ENCODE assay signal across 9 cellular contexts in genomic region chr5:64594601-64595518, GRCh38.
DNase-seq lines count a peak whose midpoint lies in the region; ATAC-seq and TF ChIP-seq lines count a peak whose summit lies in the region.
"Had no signal": no experiment of that assay in that cellular context is flagged by ENCODE, and none has a peak within 500 bp of the region (broad histone marks: within the 10 kb centered on the region; RNA-seq: fewer than 3 reads in every experiment).

No MANE protein-coding gene starts in this region.

- H2BK120ac ChIP-seq in mesendoderm (ENCODE audit: low read depth, low read length), result no peak overlapping the region

- no peaks in the 10 kb centered on the region for H3K36me3 Mint-ChIP-seq in activated naive CD4-positive, alpha-beta T cell treated with anti-CD3 and anti-CD28 coated beads, Interleukin-2, amount 50 U/mL, for 72 hours

- peak overlapping the region; percentile 2 for H3K27ac ChIP-seq in cingulate gyrus (ENCODE audit: low read depth, low read length)
- no peak overlapping the region for H3K27ac ChIP-seq in mesendoderm (ENCODE audit: low read depth, low read length)

- H3K79me2 ChIP-seq in mesendoderm (ENCODE audit: control insufficient read depth, insufficient read depth, low read length), result no peaks in the 10 kb centered on the region

- H3K4me3 ChIP-seq in mesendoderm (ENCODE audit: low read length), result no peak overlapping the region

- H3K36me3 ChIP-seq in mesendoderm (ENCODE audit: control insufficient read depth, insufficient read depth, low read length), result no peaks in the 10 kb centered on the region

- no peak overlapping the region for H4K8ac ChIP-seq in mesendoderm (ENCODE audit: low read depth, low read length)

- H3K4me2 ChIP-seq in mesendoderm (ENCODE audit: low read length), result no peak overlapping the region

- H3K4me1 ChIP-seq in mesendoderm (ENCODE audit: control insufficient read depth, low read depth, low read length), result peaks cover 4% of the 10 kb centered on the region

- H3K27me3 ChIP-seq in mesendoderm (ENCODE audit: insufficient read depth, low read length, poor library complexity), result no peaks in the 10 kb centered on the region

- H2BK5ac ChIP-seq in mesendoderm (ENCODE audit: low read length), result no peak overlapping the region

- H3K9ac ChIP-seq in mesendoderm (ENCODE audit: low read length), result no peak overlapping the region

- H4K5ac ChIP-seq in mesendoderm (ENCODE audit: low read length), result no peak overlapping the region

- ATAC-seq in HG02759 (IDR thresholded peaks at IDR 0.05; ENCODE audit: unreplicated experiment), result no peak
- ATAC-seq in activated naive CD4-positive, alpha-beta T cell treated with anti-CD3 and anti-CD28 coated beads, Interleukin-2, amount 50 U/mL, for 72 hours, result no peak

- peak; percentile 15 for DNase-seq in DMS114 treated with DMSO at 0.1 percent for 48 hours (lab: John Stamatoyannopoulos, UW; ENCODE audit: unreplicated experiment)
- DNase-seq in mesendoderm, result peak; percentile 73
- no peak for DNase-seq in HCEC 1CT
- no peak for DNase-seq in activated naive CD4-positive, alpha-beta T cell treated with anti-CD3 and anti-CD28 coated beads, Interleukin-2, amount 50 U/mL, for 72 hours (ENCODE audit: low spot score in 2 of 2)
- DNase-seq in 8988T, result no peak
- DNase-seq: amniotic stem cell had no signal

- H3K4ac ChIP-seq in mesendoderm (ENCODE audit: low read depth, low read length), result no peak overlapping the region

- no peak overlapping the region for H3K18ac ChIP-seq in mesendoderm (ENCODE audit: low read length)

- WGBS in mesendoderm (ENCODE audit: extremely low coverage, insufficient coverage, low lambda C conversion rate), result no CpG with 5 or more reads among the region's 5 CpGs

- no peak overlapping the region for H3K27ac Mint-ChIP-seq in activated naive CD4-positive, alpha-beta T cell treated with anti-CD3 and anti-CD28 coated beads, Interleukin-2, amount 50 U/mL, for 72 hours

- peak; percentile 25; the same call in 1 of the 2 replicates for TF ChIP-seq CTCF in LNCAP (IDR thresholded peaks at IDR 0.05)

- no peaks in the 10 kb centered on the region for H3K79me1 ChIP-seq in mesendoderm (ENCODE audit: low read length)

- H2AK5ac ChIP-seq in mesendoderm (ENCODE audit: low read length), result no peak overlapping the region

- H3K23ac ChIP-seq in mesendoderm (ENCODE audit: low read length), result no peak overlapping the region

- peak overlapping the region; percentile 0 for H3K56ac ChIP-seq in mesendoderm (ENCODE audit: low read length)

- no peaks in the 10 kb centered on the region for H3K9me3 Mint-ChIP-seq in activated naive CD4-positive, alpha-beta T cell treated with anti-CD3 and anti-CD28 coated beads, Interleukin-2, amount 50 U/mL, for 72 hours

- no peak overlapping the region for H2BK15ac ChIP-seq in mesendoderm (replicated peaks; ENCODE audit: low read depth)

Comparison
In these comparisons a context has a peak if more than half of its experiments do, and no peak if none do; other contexts are left out.
1. DNase-seq: peak in DMS114 treated with DMSO at 0.1 percent for 48 hours (single experiment) and mesendoderm (single experiment); none in HCEC 1CT (single experiment), activated naive CD4-positive, alpha-beta T cell treated with anti-CD3 and anti-CD28 coated beads, Interleukin-2, amount 50 U/mL, for 72 hours (0 of 2) and 8988T (single experiment).